Comparison of ENCODE assay signal across 31 cellular contexts in the genomic region with DNA sequence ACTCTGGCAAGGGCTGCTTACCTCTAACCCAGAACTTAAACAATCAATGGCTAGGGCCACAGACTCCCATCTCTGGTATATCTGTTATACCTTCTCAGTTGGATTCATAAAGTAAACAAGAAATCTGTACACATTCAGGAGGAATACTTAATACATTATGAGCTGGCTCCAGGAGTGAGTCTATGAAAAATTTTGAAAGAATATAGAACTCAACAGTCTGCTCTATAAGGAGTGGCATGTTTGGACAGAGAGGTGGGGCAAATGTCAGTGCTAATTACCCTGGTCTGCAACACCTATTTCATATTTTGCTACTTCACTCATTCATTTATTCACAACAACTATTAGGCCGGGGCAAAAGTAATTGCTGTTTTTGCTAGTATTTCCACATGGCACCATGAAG.
"Had no signal": no experiment of that assay in that cellular context is flagged by ENCODE, and none has a peak within 500 bp of the region (broad histone marks: within the 10 kb centered on the region; RNA-seq: fewer than 3 reads in every experiment).

No MANE protein-coding gene starts in this region.

- DNase-seq: activated B cell treated with CpG ODN at 0.5 μM for 24 hours; activated CD4-positive, alpha-beta memory T cell treated with anti-CD3 and anti-CD28 coated beads for 36 hours; activated CD4-positive, alpha-beta T cell treated with anti-CD3 and anti-CD28 coated beads for 4 hours; activated CD4-positive, alpha-beta T cell treated with anti-CD3 and anti-CD28 coated beads, Interleukin-2, amount 50 U/mL, for 1 hour; activated CD4-positive, alpha-beta T cell treated with anti-CD3 and anti-CD28 coated beads, Interleukin-2, amount 50 U/mL, for 4 hours; activated CD4-positive, CD25-positive, alpha-beta regulatory T cell treated with anti-CD3 and anti-CD28 coated beads, Interleukin-2, amount 50 U/mL, for 72 hours; activated CD8-positive, alpha-beta memory T cell treated with anti-CD3 and anti-CD28 coated beads, Interleukin-2, amount 10 ng/mL, durations not matched to agents 7 days and 5 days; activated CD8-positive, alpha-beta memory T cell treated with anti-CD3 and anti-CD28 coated beads, Interleukin-2, amount 50 U/mL, for 48 hours; activated CD8-positive, alpha-beta T cell treated with anti-CD3 and anti-CD28 coated beads for 36 hours; activated effector memory CD4-positive, alpha-beta T cell treated with Interleukin-2 at 50 U/mL for 16 hours; activated gamma-delta T cell; activated naive CD4-positive, alpha-beta T cell treated with anti-CD3 and anti-CD28 coated beads, Interleukin-2, amount 10 ng/mL, durations not matched to agents 7 days and 5 days; activated naive CD4-positive, alpha-beta T cell treated with Interleukin-2 at 50 U/mL for 16 hours; activated T-cell treated with anti-CD3 and anti-CD28 coated beads, Interleukin-2, amount 50 U/mL, for 24 hours; activated T-cell treated with anti-CD3 and anti-CD28 coated beads, Interleukin-2, amount 50 U/mL, for 48 hours; adrenal gland; amniotic stem cell; aorta; central memory CD4-positive, alpha-beta T cell; T-helper 1 cell; T-helper 2 cell; T-helper 9 cell had no signal

- H3K4me3 Mint-ChIP-seq: activated B cell treated with CpG ODN at 0.5 μM for 24 hours; activated CD4-positive, alpha-beta memory T cell treated with anti-CD3 and anti-CD28 coated beads for 36 hours; activated CD4-positive, alpha-beta T cell treated with anti-CD3 and anti-CD28 coated beads, Interleukin-2, amount 10 ng/mL, durations not matched to agents 24 days and 14 days; activated CD8-positive, alpha-beta memory T cell treated with anti-CD3 and anti-CD28 coated beads, Interleukin-2, amount 10 ng/mL, durations not matched to agents 7 days and 5 days; activated CD8-positive, alpha-beta T cell treated with anti-CD3 and anti-CD28 coated beads for 36 hours; activated naive CD4-positive, alpha-beta T cell treated with anti-CD3 and anti-CD28 coated beads, Interleukin-2, amount 10 ng/mL, durations not matched to agents 7 days and 5 days; activated naive CD4-positive, alpha-beta T cell treated with anti-CD3 and anti-CD28 coated beads, Interleukin-2, amount 50 U/mL, for 24 hours; activated naive CD8-positive, alpha-beta T cell; activated T-cell treated with anti-CD3 and anti-CD28 coated beads, Interleukin-2, amount 50 U/mL, for 24 hours; brain; T-helper 1 cell treated with Interleukin-12 subunit alpha and Interleukin-12 subunit beta and Interleukin-4 antibody, amounts not matched to agents 30 μg/mL and 1 μg/mL, for 36 hours; T-helper 2 cell treated with Interferon-gamma antibody and Interleukin-4, amounts not matched to agents 5 μg/mL and 100 μg/mL, for 36 hours had no signal

- H3K27me3 ChIP-seq: adrenal gland had no signal

- ATAC-seq: activated CD8-positive, alpha-beta memory T cell treated with anti-CD3 and anti-CD28 coated beads, Interleukin-2, amount 10 ng/mL, durations not matched to agents 7 days and 5 days; activated CD8-positive, alpha-beta T cell treated with anti-CD3 and anti-CD28 coated beads for 36 hours had no signal

- FAIRE-seq: TTC549 had no signal

- H3K4me1 ChIP-seq: adrenal gland had no signal

- H3K4me1 Mint-ChIP-seq: activated B cell treated with CpG ODN at 0.5 μM for 24 hours; activated CD4-positive, alpha-beta T cell treated with anti-CD3 and anti-CD28 coated beads, Interleukin-2, amount 10 ng/mL, durations not matched to agents 24 days and 14 days; activated CD8-positive, alpha-beta memory T cell treated with anti-CD3 and anti-CD28 coated beads, Interleukin-2, amount 10 ng/mL, durations not matched to agents 7 days and 5 days; activated naive CD4-positive, alpha-beta T cell treated with anti-CD3 and anti-CD28 coated beads, Interleukin-2, amount 10 ng/mL, durations not matched to agents 7 days and 5 days; activated naive CD4-positive, alpha-beta T cell treated with anti-CD3 and anti-CD28 coated beads, Interleukin-2, amount 50 U/mL, for 24 hours; brain had no signal

- H3K27ac ChIP-seq: adrenal gland, VCaP had no signal

- H3K4me3 ChIP-seq: adrenal gland had no signal

- H3K36me3 Mint-ChIP-seq: activated CD4-positive, alpha-beta memory T cell treated with anti-CD3 and anti-CD28 coated beads for 36 hours; activated CD8-positive, alpha-beta memory T cell treated with anti-CD3 and anti-CD28 coated beads, Interleukin-2, amount 10 ng/mL, durations not matched to agents 7 days and 5 days; activated naive CD4-positive, alpha-beta T cell treated with anti-CD3 and anti-CD28 coated beads, Interleukin-2, amount 10 ng/mL, durations not matched to agents 7 days and 5 days; activated naive CD4-positive, alpha-beta T cell treated with anti-CD3 and anti-CD28 coated beads, Interleukin-2, amount 50 U/mL, for 24 hours; activated naive CD8-positive, alpha-beta T cell; brain had no signal

- H3K27ac Mint-ChIP-seq: activated B cell treated with CpG ODN at 0.5 μM for 24 hours; activated CD4-positive, alpha-beta memory T cell treated with anti-CD3 and anti-CD28 coated beads for 36 hours; activated CD4-positive, alpha-beta T cell treated with anti-CD3 and anti-CD28 coated beads, Interleukin-2, amount 10 ng/mL, durations not matched to agents 24 days and 14 days; activated CD8-positive, alpha-beta memory T cell treated with anti-CD3 and anti-CD28 coated beads, Interleukin-2, amount 10 ng/mL, durations not matched to agents 7 days and 5 days; activated CD8-positive, alpha-beta T cell treated with anti-CD3 and anti-CD28 coated beads for 36 hours; activated naive CD4-positive, alpha-beta T cell treated with anti-CD3 and anti-CD28 coated beads, Interleukin-2, amount 10 ng/mL, durations not matched to agents 7 days and 5 days; activated naive CD4-positive, alpha-beta T cell treated with anti-CD3 and anti-CD28 coated beads, Interleukin-2, amount 50 U/mL, for 24 hours; activated naive CD8-positive, alpha-beta T cell; activated T-cell treated with anti-CD3 and anti-CD28 coated beads, Interleukin-2, amount 50 U/mL, for 24 hours; activated T-helper 2 cell treated with anti-CD3 and anti-CD28 coated beads, Interferon-gamma antibody, Interleukin-2, Interleukin-4, amounts not matched to agents 10 μg/mL and 5 μg/mL and 100 μg/mL, durations not matched to agents 14 hours and 24 hours and 36 hours; brain; T-helper 1 cell treated with Interleukin-12 subunit alpha and Interleukin-12 subunit beta and Interleukin-4 antibody, amounts not matched to agents 30 μg/mL and 1 μg/mL, for 36 hours; T-helper 2 cell treated with Interferon-gamma antibody and Interleukin-4, amounts not matched to agents 5 μg/mL and 100 μg/mL, for 36 hours had no signal

- H3K36me3 ChIP-seq: adrenal gland had no signal

- H3K9me3 Mint-ChIP-seq: activated B cell treated with CpG ODN at 0.5 μM for 24 hours; activated CD4-positive, alpha-beta memory T cell treated with anti-CD3 and anti-CD28 coated beads for 36 hours; activated CD4-positive, alpha-beta T cell treated with anti-CD3 and anti-CD28 coated beads, Interleukin-2, amount 10 ng/mL, durations not matched to agents 24 days and 14 days; activated CD8-positive, alpha-beta T cell treated with anti-CD3 and anti-CD28 coated beads for 36 hours; activated naive CD4-positive, alpha-beta T cell treated with anti-CD3 and anti-CD28 coated beads, Interleukin-2, amount 10 ng/mL, durations not matched to agents 7 days and 5 days; activated naive CD4-positive, alpha-beta T cell treated with anti-CD3 and anti-CD28 coated beads, Interleukin-2, amount 50 U/mL, for 24 hours; activated T-cell treated with anti-CD3 and anti-CD28 coated beads, Interleukin-2, amount 50 U/mL, for 24 hours; activated T-helper 2 cell treated with anti-CD3 and anti-CD28 coated beads, Interferon-gamma antibody, Interleukin-2, Interleukin-4, amounts not matched to agents 10 μg/mL and 5 μg/mL and 100 μg/mL, durations not matched to agents 14 hours and 24 hours and 36 hours; T-helper 1 cell treated with Interleukin-12 subunit alpha and Interleukin-12 subunit beta and Interleukin-4 antibody, amounts not matched to agents 30 μg/mL and 1 μg/mL, for 36 hours; T-helper 2 cell treated with Interferon-gamma antibody and Interleukin-4, amounts not matched to agents 5 μg/mL and 100 μg/mL, for 36 hours had no signal
